11 cellular contexts compared by ENCODE assay signal in the genomic region with DNA sequence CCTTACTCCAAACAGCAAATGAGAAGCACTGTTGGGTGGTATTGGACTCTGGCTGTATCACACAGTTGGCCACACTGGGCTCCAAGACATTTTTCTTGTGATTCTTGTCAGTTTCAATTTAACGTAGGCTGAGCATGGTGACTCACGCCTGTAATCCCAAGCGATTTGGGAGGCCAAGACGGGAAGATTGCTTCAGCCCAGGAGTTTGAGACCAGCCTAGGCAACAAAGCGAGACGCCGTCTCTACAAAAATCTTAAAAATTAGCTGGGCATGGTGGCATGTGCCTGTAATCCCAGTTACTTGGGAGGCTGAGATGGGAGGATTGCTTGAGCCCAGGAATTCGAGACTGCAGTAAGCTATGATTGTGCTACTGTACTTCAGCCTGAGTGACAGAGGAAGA. TPM values are rescaled to one million over a fixed set of nuclear protein-coding genes. Genes with fewer than 3 reads are reported as not detected.
"Had no signal": no experiment of that assay in that cellular context is flagged by ENCODE, and none has a peak within 500 bp of the region (broad histone marks: within the 10 kb centered on the region; RNA-seq: fewer than 3 reads in every experiment).

No MANE protein-coding gene starts in this region.

- H3K36me3 ChIP-seq: HAP-1 had no signal

- H3K4me3 ChIP-seq: GM23248, HAP-1 had no signal

- H3K9me3 Mint-ChIP-seq: HFFc6, IgD-negative memory B cell had no signal

- H3K27me3 Mint-ChIP-seq: IgD-negative memory B cell had no signal

- H2AFZ ChIP-seq: GM23248 had no signal

- DNase-seq: GM23248, GOT3, H7, HFFc6, KBM-7 had no signal

- H3K27ac ChIP-seq: GM23248 had no signal

- H3K9ac ChIP-seq: GM23248 had no signal

- H3K9me3 ChIP-seq: HAP-1 had no signal

- ATAC-seq: HCT116, HepG2 had no signal

- H3K4me3 Mint-ChIP-seq: HFFc6, IgD-negative memory B cell had no signal

- H3K4me1 ChIP-seq: HAP-1 had no signal

- H3K27ac Mint-ChIP-seq: HFFc6, IgD-negative memory B cell had no signal

- FAIRE-seq: HepG2 had no signal

RNA-seq across cellular contexts. Expression of gene PLEKHD1, which starts 35.3 kb away (rescaled TPM):
- total RNA-seq: GM23248, H4, HepG2, HT-29 had no signal
- polyA plus RNA-seq: GM23248 had no signal
